Comparison of ENCODE assay signal across 10 cellular contexts in the genomic region with DNA sequence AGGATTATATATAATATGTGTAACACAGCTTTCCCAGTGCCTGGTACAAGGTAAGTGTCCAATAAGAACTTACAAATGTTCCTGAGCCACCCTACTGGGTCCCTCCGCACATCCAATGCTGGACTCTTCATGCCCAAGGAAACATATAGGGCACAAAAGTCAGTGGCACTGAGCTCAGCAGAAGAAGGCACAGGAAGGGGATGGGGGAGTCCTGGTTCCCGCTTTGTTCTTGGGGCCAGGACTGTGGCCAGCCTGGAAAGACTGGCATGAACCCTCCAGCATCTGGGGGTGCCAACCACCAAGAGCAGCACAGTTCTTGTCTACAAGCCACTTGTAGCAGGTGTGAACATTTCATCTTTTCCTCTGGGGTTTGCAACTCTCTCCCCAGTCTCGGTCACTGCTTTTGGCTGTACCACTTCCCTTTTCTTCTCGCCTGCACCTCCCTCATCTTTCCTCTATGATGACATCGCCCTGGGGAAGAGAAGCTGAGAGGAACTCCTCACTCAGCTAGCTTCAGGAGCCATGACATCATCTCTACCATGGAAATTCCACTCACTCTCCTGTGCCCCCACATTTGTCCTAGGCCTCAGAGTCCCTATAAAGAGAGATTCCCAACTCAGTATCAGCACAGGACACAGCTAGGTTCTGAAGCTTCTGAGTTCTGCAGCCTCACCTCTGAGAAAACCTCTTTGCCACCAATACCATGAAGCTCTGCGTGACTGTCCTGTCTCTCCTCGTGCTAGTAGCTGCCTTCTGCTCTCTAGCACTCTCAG. TPM values are rescaled to one million over a fixed set of nuclear protein-coding genes. Genes with fewer than 3 reads are reported as not detected.
DNase-seq lines count a peak whose midpoint lies in the region; ATAC-seq and TF ChIP-seq lines count a peak whose summit lies in the region.
"Not testable (repeated sequence)": the region's sequence is repeated elsewhere in the genome, so short reads cannot be mapped to it uniquely, and the experiment has no call there.
"Had no signal": no experiment of that assay in that cellular context is flagged by ENCODE, and none has a peak within 500 bp of the region (broad histone marks: within the 10 kb centered on the region; RNA-seq: fewer than 3 reads in every experiment).

A gene (plus strand): TSS at position 625 of the 773 bp plus-strand sequence.

- CTCF ChIA-PET in activated CD8-positive, alpha-beta memory T cell treated with anti-CD3 and anti-CD28 coated beads for 36 hours (lab: Charles Lee) = interaction anchor here (2.3 kb wide), 1 partner anchor 13 kb away, joined by 12 read pairs; no protein-coding TSS in a partner anchor

- POLR2A ChIA-PET in activated CD8-positive, alpha-beta memory T cell treated with anti-CD3 and anti-CD28 coated beads for 36 hours (lab: Charles Lee) = interaction anchor here (1.8 to 4.3 kb wide), 2 partner anchors 13 to 18 kb away, joined by 9 to 44 read pairs; a partner anchor contains a TSS

- peak; percentile 59 for TF ChIP-seq POLR2A in GM18505 (IDR thresholded peaks at IDR 0.05; ENCODE audit: borderline replicate concordance, extremely low read depth, insufficient read depth, insufficient read length)

- peak within 1 kb of the TSS; percentile 72 for H3K27ac Mint-ChIP-seq in stimulated activated naive CD8-positive, alpha-beta T cell treated with anti-CD3 and anti-CD28 coated beads, Interleukin-15, Interleukin-2, amounts not matched to agents 100 ng/mL and 50 ng/mL, for 24 hours

- peak within 1 kb of the TSS; percentile 58 for H3K4me3 Mint-ChIP-seq in stimulated activated naive CD8-positive, alpha-beta T cell treated with anti-CD3 and anti-CD28 coated beads, Interleukin-15, Interleukin-2, amounts not matched to agents 100 ng/mL and 50 ng/mL, for 24 hours

- ATAC-seq in GM18505 (IDR thresholded peaks at IDR 0.05; ENCODE audit: unreplicated experiment) (peak; percentile 66), GM19455 (IDR thresholded peaks at IDR 0.05; ENCODE audit: unreplicated experiment) (peak; percentile 67), HG02759 (IDR thresholded peaks at IDR 0.05; ENCODE audit: unreplicated experiment) (peak; percentile 65), HG03354 (IDR thresholded peaks at IDR 0.05; ENCODE audit: poor library complexity, severe bottlenecking, unreplicated experiment) (peak; percentile 74)

- not testable (repeated sequence) for H3K36me3 Mint-ChIP-seq in stimulated activated naive CD8-positive, alpha-beta T cell treated with anti-CD3 and anti-CD28 coated beads, Interleukin-15, Interleukin-2, amounts not matched to agents 100 ng/mL and 50 ng/mL, for 24 hours (ENCODE audit: low read depth)

- peaks cover 19% of the 10 kb centered on the region for H3K27me3 Mint-ChIP-seq in stimulated activated naive CD8-positive, alpha-beta T cell treated with anti-CD3 and anti-CD28 coated beads, Interleukin-15, Interleukin-2, amounts not matched to agents 100 ng/mL and 50 ng/mL, for 24 hours

- H3K4me1 Mint-ChIP-seq in stimulated activated naive CD8-positive, alpha-beta T cell treated with anti-CD3 and anti-CD28 coated beads, Interleukin-15, Interleukin-2, amounts not matched to agents 100 ng/mL and 50 ng/mL, for 24 hours (ENCODE audit: low read depth) = peaks cover 55% of the 10 kb centered on the region

- H3K9me3 Mint-ChIP-seq in stimulated activated naive CD8-positive, alpha-beta T cell treated with anti-CD3 and anti-CD28 coated beads, Interleukin-15, Interleukin-2, amounts not matched to agents 100 ng/mL and 50 ng/mL, for 24 hours = not testable (repeated sequence)

- DNase-seq in NOMO-1 (lab: John Stamatoyannopoulos, UW; ENCODE audit: unreplicated experiment in 2 of 2) (peak; percentile 92 to 94), islet precursor cell (peak; percentile 53)

RNA-seq across cellular contexts. Expression of the gene that starts here (rescaled TPM):
- 100 to 1,000 TPM; 831 TPM for total RNA-seq in activated CD8-positive, alpha-beta memory T cell treated with anti-CD3 and anti-CD28 coated beads for 36 hours
- total RNA-seq: LHCN-M2, pulmonary artery endothelial cell had no signal

Comparison
In these comparisons a context has a peak if more than half of its experiments do, and no peak if none do; other contexts are left out.
1. Peak in every context shown above with its lines: DNase-seq and ATAC-seq.